10 cellular contexts compared by ENCODE assay signal in genomic region chr22:40385041-40385782, GRCh38. TPM values are rescaled to one million over a fixed set of nuclear protein-coding genes. Genes with fewer than 3 reads are reported as not detected.
A peak's percentile ranks its signal among the peaks of the same experiment; 100 is the strongest.
DNase-seq lines count a peak whose midpoint lies in the region; ATAC-seq and TF ChIP-seq lines count a peak whose summit lies in the region.
"Had no signal": no experiment of that assay in that cellular context is flagged by ENCODE, and none has a peak within 500 bp of the region (broad histone marks: within the 10 kb centered on the region; RNA-seq: fewer than 3 reads in every experiment).

No MANE protein-coding gene starts in this region.

- no peaks in the 10 kb centered on the region for H3K36me3 ChIP-seq in upper lobe of left lung

- ATAC-seq in T-helper 17 cell (peak; percentile 94), esophagus mucosa (peak; percentile 43), upper lobe of left lung (ENCODE audit: low FRiP score in 2 of 2) (peak in 1 of 2 donors; percentile 55), GM21390 (IDR thresholded peaks at IDR 0.05; ENCODE audit: unreplicated experiment) (no peak)
- ATAC-seq: left cardiac atrium had no signal

- peaks cover 46% of the 10 kb centered on the region for H3K4me1 Mint-ChIP-seq in T-helper 17 cell

- H3K36me3 Mint-ChIP-seq in T-helper 17 cell (ENCODE audit: low read depth), result peaks cover 12% of the 10 kb centered on the region

- no peak for TF ChIP-seq EP300 in upper lobe of left lung (IDR thresholded peaks at IDR 0.05)

- H3K4me3 Mint-ChIP-seq in T-helper 17 cell, result peak overlapping the region; percentile 91

- peak; percentile 40 for DNase-seq in stimulated activated CD4-positive, alpha-beta T cell treated with anti-CD3 and anti-CD28 coated beads, Interleukin-15, amount 100 ng/mL, for 24 hours
- no peak for DNase-seq in stimulated activated CD4-positive, alpha-beta T cell treated with anti-CD3 and anti-CD28 coated beads, Interleukin-2, amount 100 ng/mL, for 24 hours
- DNase-seq in T-helper 17 cell (no peak), upper lobe of left lung (no peak), RKO (ENCODE audit: low spot score) (no peak), DMS79 treated with DMSO at 0.1 percent for 48 hours (lab: John Stamatoyannopoulos, UW) (no peak)
- DNase-seq: cortex of kidney, left cardiac atrium had no signal

- H3K27ac ChIP-seq in upper lobe of left lung, result peak overlapping the region in 3 of 4 donors; percentile 21 to 38 (median 28)

- no peaks in the 10 kb centered on the region for H3K27me3 ChIP-seq in upper lobe of left lung

- no peak for TF ChIP-seq CTCF in upper lobe of left lung (IDR thresholded peaks at IDR 0.05)

- no peaks in the 10 kb centered on the region for H3K27me3 Mint-ChIP-seq in T-helper 17 cell

- peak overlapping the region; percentile 96 for H3K27ac Mint-ChIP-seq in T-helper 17 cell

- H3K9me3 ChIP-seq in T-helper 17 cell (ENCODE audit: control insufficient read depth, low read length, poor library complexity, severe bottlenecking) (no peaks in the 10 kb centered on the region), upper lobe of left lung (no peaks in the 10 kb centered on the region)

- H3K4me1 ChIP-seq in upper lobe of left lung, result peaks cover 0 to 30% (median 14%) of the 10 kb centered on the region in 4 donors

- 35 to 42% methylated on average over 10 of the region's 10 CpGs for WGBS in upper lobe of left lung, 2 donors

- no peak for TF ChIP-seq POLR2A in upper lobe of left lung (IDR thresholded peaks at IDR 0.05)

- peak overlapping the region in 2 of 4 donors; percentile 4 to 14 for H3K4me3 ChIP-seq in upper lobe of left lung

RNA-seq across cellular contexts. Expression of gene SGSM3, which starts 14.8 kb away (rescaled TPM):
- total RNA-seq in T-helper 17 cell, result 10 to 100 TPM; 56.7 to 79.4 TPM
- 32.2 TPM for total RNA-seq in esophagus mucosa
- total RNA-seq in upper lobe of left lung, result 100 to 1,000 TPM in 2 of 6 donors, 10 to 100 TPM in 4; 51.8 to 199 (median 84.0) TPM

RNA-seq across cellular contexts. Expression of gene ADSL, which starts 38.9 kb away (rescaled TPM):
- total RNA-seq in T-helper 17 cell, result 10 to 100 TPM; 59.2 to 67.5 TPM
- total RNA-seq in esophagus mucosa, result 28.2 TPM
- 10 to 100 TPM; 17.5 to 80.3 (median 37.9) TPM for total RNA-seq in upper lobe of left lung
